13 cellular contexts compared by ENCODE assay signal in the genomic region with DNA sequence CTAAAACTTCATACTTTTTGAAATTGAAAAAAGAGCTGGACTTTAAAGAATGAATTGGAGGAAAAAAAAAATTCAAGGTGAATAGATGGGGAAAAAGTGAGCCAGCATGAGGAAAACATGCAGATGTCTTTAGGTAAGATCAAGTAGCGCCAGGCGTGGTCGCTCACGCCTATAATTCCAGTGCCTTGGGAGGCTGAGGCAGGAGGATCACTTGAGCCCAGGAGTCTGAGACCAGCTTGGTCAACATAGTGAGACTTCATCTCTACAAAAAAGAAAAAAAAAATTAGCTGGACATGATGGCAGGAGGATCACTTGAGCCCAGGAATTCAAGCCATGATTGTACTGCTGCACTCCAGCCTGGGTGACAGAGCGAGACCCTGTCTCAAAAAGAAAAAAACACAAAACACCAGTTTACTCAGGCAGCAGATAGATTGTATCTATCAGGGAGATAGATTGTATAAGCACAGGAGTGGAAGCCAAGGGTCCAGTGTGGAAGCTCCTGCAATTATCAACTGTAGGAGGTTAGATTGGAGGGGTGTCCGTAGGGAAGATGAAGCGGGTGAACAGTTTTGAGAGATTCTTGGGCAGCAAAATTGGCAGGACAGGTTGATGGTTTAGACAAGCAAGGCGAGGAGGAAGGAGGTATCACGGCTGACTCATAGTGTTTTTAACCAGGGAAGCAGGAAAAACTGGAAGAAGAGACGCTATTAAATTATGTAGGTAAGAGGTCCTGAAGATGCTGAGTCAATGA.
A peak's percentile ranks its signal among the peaks of the same experiment; 100 is the strongest.
DNase-seq lines count a peak whose midpoint lies in the region; ATAC-seq, FAIRE-seq and TF ChIP-seq lines count a peak whose summit lies in the region.
"Had no signal": no experiment of that assay in that cellular context is flagged by ENCODE, and none has a peak within 500 bp of the region (broad histone marks: within the 10 kb centered on the region; RNA-seq: fewer than 3 reads in every experiment).

No MANE protein-coding gene starts in this region.

- H4K20me1 ChIP-seq in astrocyte (ENCODE audit: insufficient read depth, low read length), result no peaks in the 10 kb centered on the region

- DNase-seq in Calu3, result peak; percentile 46
- no peak for DNase-seq in HTR-8/SVneo (ENCODE audit: insufficient read length, low spot score)
- no peak for DNase-seq in astrocyte (ENCODE audit: low read depth)
- DNase-seq in natural killer cell treated with Interleukin-12 subunit alpha and Interleukin-12 subunit beta and Interleukin-15 and Interleukin-18, amount 100 ng/mL, for 72 hours (ENCODE audit: low spot score), result no peak
- DNase-seq in NCI-H82 (lab: John Stamatoyannopoulos, UW), result no peak
- no peak for DNase-seq in NCI-H446 treated with DMSO at 0.1 percent for 48 hours (lab: John Stamatoyannopoulos, UW)
- DNase-seq: left cardiac atrium, Right ventricle myocardium superior, testis had no signal

- intact Hi-C loops in Calu3 (cut with micrococcal nuclease; ENCODE audit: unreplicated experiment), result loop anchor here (5.0 kb wide), 1 partner anchor 69 kb away; no protein-coding TSS in a partner anchor

- BruUV-seq in Calu3 (replicated peaks; lab: Mats Ljungman, UMichigan), result no TSS peak

- H3K27me3 Mint-ChIP-seq in Calu3 (ENCODE audit: unreplicated experiment) (no peaks in the 10 kb centered on the region), astrocyte (ENCODE audit: low read depth, unreplicated experiment) (no peaks in the 10 kb centered on the region)
- peaks cover 0 to 7% of the 10 kb centered on the region in 2 donors for H3K27me3 Mint-ChIP-seq in natural killer cell treated with Interleukin-12 subunit alpha and Interleukin-12 subunit beta and Interleukin-15 and Interleukin-18, amount 100 ng/mL, for 72 hours

- H3K4me2 ChIP-seq in astrocyte (ENCODE audit: low read length), result peak overlapping the region; percentile 22

- H3K9me3 Mint-ChIP-seq in Calu3 (ENCODE audit: low read depth, unreplicated experiment) (no peaks in the 10 kb centered on the region), astrocyte (ENCODE audit: unreplicated experiment) (no peaks in the 10 kb centered on the region)
- no peaks in the 10 kb centered on the region for H3K9me3 Mint-ChIP-seq in natural killer cell treated with Interleukin-12 subunit alpha and Interleukin-12 subunit beta and Interleukin-15 and Interleukin-18, amount 100 ng/mL, for 72 hours
- H3K9me3 Mint-ChIP-seq: nephron had no signal

- H3K4me3 ChIP-seq in astrocyte (ENCODE audit: insufficient read depth, low read depth, low read length), result no peak overlapping the region
- H3K4me3 ChIP-seq: testis had no signal

- H2AFZ ChIP-seq in astrocyte (ENCODE audit: low read depth, low read length), result peak overlapping the region; percentile 28

- ATAC-seq in natural killer cell treated with Interleukin-12 subunit alpha and Interleukin-12 subunit beta and Interleukin-15 and Interleukin-18, amount 100 ng/mL, for 72 hours, result no peak
- ATAC-seq in GM18868 (IDR thresholded peaks at IDR 0.05; ENCODE audit: unreplicated experiment), result no peak
- ATAC-seq in HG02973 (IDR thresholded peaks at IDR 0.05; ENCODE audit: unreplicated experiment), result no peak
- ATAC-seq: left cardiac atrium had no signal

- CTCF ChIA-PET in Calu3 (lab: Charles Lee), result interaction anchor here (0.7 to 1.2 kb wide), 4 partner anchors 44 to 834 kb away, joined by 3 to 13 read pairs (median 4); no protein-coding TSS in a partner anchor

- H3K4me1 Mint-ChIP-seq in Calu3 (ENCODE audit: low read depth, unreplicated experiment) (peaks cover 17% of the 10 kb centered on the region), astrocyte (ENCODE audit: low read depth, unreplicated experiment) (peaks cover 11% of the 10 kb centered on the region)
- H3K4me1 Mint-ChIP-seq in natural killer cell treated with Interleukin-12 subunit alpha and Interleukin-12 subunit beta and Interleukin-15 and Interleukin-18, amount 100 ng/mL, for 72 hours (ENCODE audit: low read depth in 2 of 2), result peaks cover 26 to 30% of the 10 kb centered on the region in 2 donors
- H3K4me1 Mint-ChIP-seq: nephron had no signal

- TF ChIP-seq CTCF in Calu3 (IDR thresholded peaks at IDR 0.05; ENCODE audit: unreplicated experiment) (no peak), astrocyte (IDR thresholded peaks at IDR 0.05; ENCODE audit: insufficient read depth, low read depth, low read length) (no peak)

- FAIRE-seq in HTR-8/SVneo (lab: Jason Lieb, UNC), result peak; percentile 94
- no peak for FAIRE-seq in astrocyte (lab: Jason Lieb, UNC)

- H3K27me3 ChIP-seq in astrocyte (ENCODE audit: insufficient read depth, low read length), result no peaks in the 10 kb centered on the region
- H3K27me3 ChIP-seq: testis had no signal

- no peaks in the 10 kb centered on the region for H3K79me2 ChIP-seq in astrocyte (ENCODE audit: insufficient read depth, low read length)

- H3K27ac Mint-ChIP-seq in Calu3 (ENCODE audit: unreplicated experiment), result peak overlapping the region; percentile 79
- peak overlapping the region; percentile 56 for H3K27ac Mint-ChIP-seq in astrocyte (ENCODE audit: unreplicated experiment)
- H3K27ac Mint-ChIP-seq in natural killer cell treated with Interleukin-12 subunit alpha and Interleukin-12 subunit beta and Interleukin-15 and Interleukin-18, amount 100 ng/mL, for 72 hours, result peak overlapping the region in 1 of 2 donors; percentile 52
- H3K27ac Mint-ChIP-seq: nephron had no signal

- no peak overlapping the region for H3K27ac ChIP-seq in astrocyte (ENCODE audit: low read depth, low read length)
- H3K27ac ChIP-seq: testis, VCaP had no signal

- H3K9me3 ChIP-seq in astrocyte (ENCODE audit: insufficient read depth, low read depth, low read length), result no peaks in the 10 kb centered on the region
- H3K9me3 ChIP-seq: testis had no signal

- H3K4me1 ChIP-seq in astrocyte (ENCODE audit: insufficient read depth, low read length), result peaks cover 14% of the 10 kb centered on the region
- H3K4me1 ChIP-seq: testis had no signal

- H3K36me3 Mint-ChIP-seq in Calu3 (ENCODE audit: insufficient read depth, unreplicated experiment) (peaks cover 12% of the 10 kb centered on the region), astrocyte (ENCODE audit: low read depth, unreplicated experiment) (no peaks in the 10 kb centered on the region)
- no peaks in the 10 kb centered on the region for H3K36me3 Mint-ChIP-seq in natural killer cell treated with Interleukin-12 subunit alpha and Interleukin-12 subunit beta and Interleukin-15 and Interleukin-18, amount 100 ng/mL, for 72 hours

- H3K9ac ChIP-seq in astrocyte (ENCODE audit: low read length), result peak overlapping the region; percentile 17

- H3K36me3 ChIP-seq in astrocyte (ENCODE audit: insufficient read depth, low read length), result no peaks in the 10 kb centered on the region

- H3K4me3 Mint-ChIP-seq in Calu3 (ENCODE audit: low read depth, unreplicated experiment), result no peak overlapping the region
- H3K4me3 Mint-ChIP-seq in astrocyte (ENCODE audit: unreplicated experiment), result no peak overlapping the region
- H3K4me3 Mint-ChIP-seq in natural killer cell treated with Interleukin-12 subunit alpha and Interleukin-12 subunit beta and Interleukin-15 and Interleukin-18, amount 100 ng/mL, for 72 hours, result peak overlapping the region; percentile 11
- H3K4me3 Mint-ChIP-seq: nephron had no signal
